In the genomic region with DNA sequence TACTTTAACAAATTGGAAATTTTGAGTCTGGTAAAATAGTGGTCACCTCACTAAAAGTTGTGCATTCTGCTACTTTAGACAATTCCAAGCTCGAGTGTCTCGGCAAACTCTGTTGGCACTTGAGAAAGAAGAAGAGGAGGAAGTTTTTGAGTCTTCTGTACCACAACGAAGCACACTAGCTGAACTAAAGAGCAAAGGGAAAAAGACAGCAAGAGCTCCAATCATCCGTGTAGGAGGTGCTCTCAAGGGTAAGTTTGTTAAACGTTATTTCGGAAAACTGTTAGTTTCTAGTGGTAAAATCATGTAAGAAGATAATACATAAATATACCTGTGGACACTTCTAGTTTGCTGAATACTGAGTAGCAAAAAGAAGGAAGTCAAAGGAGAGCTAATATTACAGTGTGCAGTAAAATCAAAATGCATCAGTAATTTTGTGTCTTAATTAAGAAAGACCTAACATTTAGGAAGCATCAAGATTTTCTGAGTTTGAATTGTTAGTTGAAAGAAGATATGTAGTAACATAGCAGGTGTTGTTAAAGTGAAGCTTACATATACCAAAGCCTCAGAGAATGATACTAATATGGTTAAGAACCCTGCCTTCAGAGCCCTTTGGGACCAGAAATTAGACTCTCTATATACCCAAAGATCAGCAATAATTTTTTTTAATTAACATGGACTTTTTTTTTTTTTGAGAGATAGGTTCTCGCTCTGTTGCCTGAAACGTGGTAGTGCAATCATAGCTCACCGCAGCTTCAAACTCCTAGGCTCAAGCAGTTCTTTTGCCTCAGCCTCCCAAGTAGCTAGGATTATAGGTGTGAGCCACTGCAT, we compare ENCODE assay signal across 22 cellular contexts. TPM values are rescaled to one million over a fixed set of nuclear protein-coding genes. Genes with fewer than 3 reads are reported as not detected.
DNase-seq lines count a peak whose midpoint lies in the region; ATAC-seq, FAIRE-seq and TF ChIP-seq lines count a peak whose summit lies in the region.
"Had no signal": no experiment of that assay in that cellular context is flagged by ENCODE, and none has a peak within 500 bp of the region (broad histone marks: within the 10 kb centered on the region; RNA-seq: fewer than 3 reads in every experiment).

No MANE protein-coding gene starts in this region.

- ATAC-seq in WTC11, result no peak
- ATAC-seq in naive B cell (ENCODE audit: low read depth in 2 of 2), result peak; percentile 64 to 68
- ATAC-seq in aorta (ENCODE audit: low FRiP score), result no peak
- ATAC-seq: heart right ventricle, upper lobe of right lung had no signal

- POLR2A ChIA-PET in WTC11 (lab: Charles Lee), result interaction anchor here (1.3 kb wide), 1 partner anchor 75 kb away, joined by 4 read pairs; a partner anchor contains a TSS

- CTCF ChIA-PET in WTC11 (lab: Charles Lee), result interaction anchor here (0.7 to 2.5 kb wide), 5 partner anchors 17 to 339 kb away, joined by 3 to 10 read pairs (median 4); no protein-coding TSS in a partner anchor

- H3K4me3 Mint-ChIP-seq in T-helper 1 cell treated with Interleukin-12 subunit alpha and Interleukin-12 subunit beta and Interleukin-4 antibody, amounts not matched to agents 30 μg/mL and 1 μg/mL, for 36 hours, result peak overlapping the region; percentile 8
- no peak overlapping the region for H3K4me3 Mint-ChIP-seq in WTC11
- H3K4me3 Mint-ChIP-seq in naive B cell, result peak overlapping the region; percentile 48 to 78 (median 66)
- H3K4me3 Mint-ChIP-seq: neural progenitor cell; stimulated activated naive CD8-positive, alpha-beta T cell treated with anti-CD3 and anti-CD28 coated beads, Interleukin-15, Interleukin-2, amounts not matched to agents 100 ng/mL and 50 ng/mL, for 24 hours had no signal

- H3K9me3 Mint-ChIP-seq in T-helper 1 cell treated with Interleukin-12 subunit alpha and Interleukin-12 subunit beta and Interleukin-4 antibody, amounts not matched to agents 30 μg/mL and 1 μg/mL, for 36 hours, result no peaks in the 10 kb centered on the region
- H3K9me3 Mint-ChIP-seq in WTC11, result no peaks in the 10 kb centered on the region
- H3K9me3 Mint-ChIP-seq in naive B cell, result no peaks in the 10 kb centered on the region
- H3K9me3 Mint-ChIP-seq: neural progenitor cell; stimulated activated naive CD8-positive, alpha-beta T cell treated with anti-CD3 and anti-CD28 coated beads, Interleukin-15, Interleukin-2, amounts not matched to agents 100 ng/mL and 50 ng/mL, for 24 hours had no signal

- H3K4me3 ChIP-seq in aorta (ENCODE audit: low read length in 2 of 2), result no peak overlapping the region
- H3K4me3 ChIP-seq: heart right ventricle, neural progenitor cell, upper lobe of right lung had no signal

- H3K4me1 Mint-ChIP-seq in T-helper 1 cell treated with Interleukin-12 subunit alpha and Interleukin-12 subunit beta and Interleukin-4 antibody, amounts not matched to agents 30 μg/mL and 1 μg/mL, for 36 hours (ENCODE audit: low read depth), result peaks cover 29% of the 10 kb centered on the region
- H3K4me1 Mint-ChIP-seq in WTC11 (no peaks in the 10 kb centered on the region), naive B cell (peaks cover 27 to 40% (median 35%) of the 10 kb centered on the region in 3 donors)
- H3K4me1 Mint-ChIP-seq: neural progenitor cell had no signal

- no peaks in the 10 kb centered on the region for H3K27me3 Mint-ChIP-seq in T-helper 1 cell treated with Interleukin-12 subunit alpha and Interleukin-12 subunit beta and Interleukin-4 antibody, amounts not matched to agents 30 μg/mL and 1 μg/mL, for 36 hours (ENCODE audit: low read depth)
- H3K27me3 Mint-ChIP-seq in WTC11 (ENCODE audit: low read depth) (no peaks in the 10 kb centered on the region), naive B cell (no peaks in the 10 kb centered on the region)
- H3K27me3 Mint-ChIP-seq: stimulated activated naive CD8-positive, alpha-beta T cell treated with anti-CD3 and anti-CD28 coated beads, Interleukin-15, Interleukin-2, amounts not matched to agents 100 ng/mL and 50 ng/mL, for 24 hours had no signal

- H3K27ac Mint-ChIP-seq in T-helper 1 cell treated with Interleukin-12 subunit alpha and Interleukin-12 subunit beta and Interleukin-4 antibody, amounts not matched to agents 30 μg/mL and 1 μg/mL, for 36 hours, result peak overlapping the region; percentile 87
- H3K27ac Mint-ChIP-seq in WTC11, result peak overlapping the region; percentile 81
- H3K27ac Mint-ChIP-seq in naive B cell, result peak overlapping the region; percentile 9 to 86 (median 34)
- H3K27ac Mint-ChIP-seq: neural progenitor cell; stimulated activated naive CD8-positive, alpha-beta T cell treated with anti-CD3 and anti-CD28 coated beads, Interleukin-15, Interleukin-2, amounts not matched to agents 100 ng/mL and 50 ng/mL, for 24 hours had no signal

- no peaks in the 10 kb centered on the region for H3K27me3 ChIP-seq in aorta (ENCODE audit: control insufficient read depth in 1 of 2, insufficient read depth in 2 of 2, low read length in 1 of 2)
- H3K27me3 ChIP-seq: heart right ventricle, neural progenitor cell, upper lobe of right lung had no signal

- H3K27ac ChIP-seq in aorta (ENCODE audit: low read depth in 1 of 2, low read length in 2 of 2), result no peak overlapping the region
- H3K27ac ChIP-seq: 22Rv1, neural progenitor cell, upper lobe of right lung had no signal

- no peak for TF ChIP-seq CTCF in WTC11 (IDR thresholded peaks at IDR 0.05)

- no peaks in the 10 kb centered on the region for H3K36me3 ChIP-seq in aorta (ENCODE audit: control insufficient read depth in 1 of 2, insufficient read depth in 2 of 2, low read length in 1 of 2)
- H3K36me3 ChIP-seq: upper lobe of right lung had no signal

- peak; percentile 86 for FAIRE-seq in GM12891 (lab: Jason Lieb, UNC)

- H3K4me1 ChIP-seq in aorta (ENCODE audit: control insufficient read depth in 1 of 2, insufficient read depth in 2 of 2, low read length in 2 of 2), result no peaks in the 10 kb centered on the region
- H3K4me1 ChIP-seq: neural progenitor cell, upper lobe of right lung had no signal

- H3K36me3 Mint-ChIP-seq in T-helper 1 cell treated with Interleukin-12 subunit alpha and Interleukin-12 subunit beta and Interleukin-4 antibody, amounts not matched to agents 30 μg/mL and 1 μg/mL, for 36 hours (ENCODE audit: low read depth), result peaks cover 37% of the 10 kb centered on the region
- H3K36me3 Mint-ChIP-seq in WTC11 (peaks cover 74% of the 10 kb centered on the region), naive B cell (no peaks in the 10 kb centered on the region)

- H3K9me3 ChIP-seq in aorta (ENCODE audit: control insufficient read depth, low read length), result no peaks in the 10 kb centered on the region
- H3K9me3 ChIP-seq: heart right ventricle, upper lobe of right lung had no signal

- 62 to 64% methylated on average over 9 of the region's 9 CpGs for WGBS in aorta, 2 donors

- TF ChIP-seq POLR2A in GM12891 (IDR thresholded peaks at IDR 0.05; ENCODE audit: low read depth, low read length), result no peak

- DNase-seq in T-helper 1 cell, result no peak
- DNase-seq in GM12891 (ENCODE audit: insufficient read length, low spot score), result no peak
- DNase-seq in WTC11 (ENCODE audit: low spot score), result no peak
- DNase-seq in naive B cell, result peak; percentile 14
- no peak for DNase-seq in SHP77 (lab: John Stamatoyannopoulos, UW)
- no peak for DNase-seq in NK-92 (lab: John Stamatoyannopoulos, UW; ENCODE audit: unreplicated experiment)
- no peak for DNase-seq in aorta
- DNase-seq: activated T-cell treated with anti-CD3 and anti-CD28 coated beads, Interleukin-2, amount 50 U/mL, for 1 hour; amygdala; C1 segment of cervical spinal cord; cerebellar nuclear complex; DND-41; heart right ventricle; NCI-H187 treated with DMSO at 0.1 percent for 48 hours; Right ventricle myocardium superior; stimulated activated CD4-positive, alpha-beta T cell treated with anti-CD3 and anti-CD28 coated beads, Interleukin-15, amount 100 ng/mL, for 24 hours; T-helper 9 cell; upper lobe of right lung had no signal

- intact Hi-C loops in aorta (cut with DNase I), result no loop called here

TF ChIP-seq in GM12891, 5 proteins besides CTCF, POLR2A, EP300 and RAD21:
- TF ChIP-seq PAX5 (IDR thresholded peaks at IDR 0.05; ENCODE audit: insufficient read depth, low read length, severe bottlenecking) (no peak), POLR2AphosphoS5 (IDR thresholded peaks at IDR 0.05; ENCODE audit: low read depth, low read length) (no peak)

TF ChIP-seq in WTC11, 78 proteins besides CTCF, POLR2A, EP300 and RAD21:
- no peak for TF ChIP-seq SMAD3 (CRISPR knock-in tag; IDR thresholded peaks at IDR 0.05; ENCODE audit: borderline replicate concordance)
- TF ChIP-seq ZNF423 (CRISPR knock-in tag; IDR thresholded peaks at IDR 0.05), result no peak
- TF ChIP-seq PRRX2 (CRISPR knock-in tag; IDR thresholded peaks at IDR 0.05), result no peak
- TF ChIP-seq, protein P1, sequence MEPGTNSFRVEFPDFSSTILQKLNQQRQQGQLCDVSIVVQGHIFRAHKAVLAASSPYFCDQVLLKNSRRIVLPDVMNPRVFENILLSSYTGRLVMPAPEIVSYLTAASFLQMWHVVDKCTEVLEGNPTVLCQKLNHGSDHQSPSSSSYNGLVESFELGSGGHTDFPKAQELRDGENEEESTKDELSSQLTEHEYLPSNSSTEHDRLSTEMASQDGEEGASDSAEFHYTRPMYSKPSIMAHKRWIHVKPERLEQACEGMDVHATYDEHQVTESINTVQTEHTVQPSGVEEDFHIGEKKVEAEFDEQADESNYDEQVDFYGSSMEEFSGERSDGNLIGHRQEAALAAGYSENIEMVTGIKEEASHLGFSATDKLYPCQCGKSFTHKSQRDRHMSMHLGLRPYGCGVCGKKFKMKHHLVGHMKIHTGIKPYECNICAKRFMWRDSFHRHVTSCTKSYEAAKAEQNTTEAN (CRISPR knock-in tag; IDR thresholded peaks at IDR 0.05), result no peak
- no peak for TF ChIP-seq TEAD4 (CRISPR knock-in tag; IDR thresholded peaks at IDR 0.05)

RNA-seq across cellular contexts. Expression of a gene that starts 23.0 kb away (rescaled TPM):
- 35.6 TPM for polyA plus RNA-seq in GM12891 (2012; ENCODE audit: low read depth, missing spikeins)
- total RNA-seq in WTC11 (2021) (148 to 192 TPM (median 156 TPM) in 3 replicates), aorta (1 to 10 TPM in 1 of 2 donors, under 1 TPM in 1; 0.84 to 5.0 TPM)
- polyA plus RNA-seq in naive B cell (ENCODE audit: low read depth in 6 of 6) (1 to 10 TPM in 3 of 6 donors, under 1 TPM in 3; 0.30 to 3.7 (median 0.78) TPM), aorta (1 to 10 TPM in 1 of 2 donors, under 1 TPM in 1; 0.51 to 3.0 TPM)

RNA-seq across cellular contexts. Expression of a gene that starts 55.0 kb away (rescaled TPM):
- 1.3 TPM for polyA plus RNA-seq in GM12891 (2012; ENCODE audit: low read depth, missing spikeins)
- total RNA-seq in WTC11 (2021), result 8.7 to 11.7 TPM (median 9.6 TPM) in 3 replicates
- not detected for polyA plus RNA-seq in naive B cell (ENCODE audit: low read depth in 6 of 6)
- total RNA-seq in aorta, result under 1 TPM; 0.81 to 0.91 TPM
- polyA plus RNA-seq in aorta, result not detected

Comparison
In these comparisons a context has a peak if more than half of its experiments do, and no peak if none do; other contexts are left out.
1. H3K27ac Mint-ChIP-seq: peak in every context shown above with its lines; median percentile 87 in T-helper 1 cell treated with Interleukin-12 subunit alpha and Interleukin-12 subunit beta and Interleukin-4 antibody, amounts not matched to agents 30 μg/mL and 1 μg/mL, for 36 hours; 81 in WTC11; 34 in naive B cell.
2. ATAC-seq: peak in naive B cell (2 of 2); none in WTC11 (single experiment) and aorta (single experiment).
3. RNA of a gene that starts 23.0 kb away (total RNA-seq): 148 to 192 TPM in WTC11; 0.84 to 5.0 TPM in aorta; every median in the first group is over 10 times any median in the second.